In the genomic region with DNA sequence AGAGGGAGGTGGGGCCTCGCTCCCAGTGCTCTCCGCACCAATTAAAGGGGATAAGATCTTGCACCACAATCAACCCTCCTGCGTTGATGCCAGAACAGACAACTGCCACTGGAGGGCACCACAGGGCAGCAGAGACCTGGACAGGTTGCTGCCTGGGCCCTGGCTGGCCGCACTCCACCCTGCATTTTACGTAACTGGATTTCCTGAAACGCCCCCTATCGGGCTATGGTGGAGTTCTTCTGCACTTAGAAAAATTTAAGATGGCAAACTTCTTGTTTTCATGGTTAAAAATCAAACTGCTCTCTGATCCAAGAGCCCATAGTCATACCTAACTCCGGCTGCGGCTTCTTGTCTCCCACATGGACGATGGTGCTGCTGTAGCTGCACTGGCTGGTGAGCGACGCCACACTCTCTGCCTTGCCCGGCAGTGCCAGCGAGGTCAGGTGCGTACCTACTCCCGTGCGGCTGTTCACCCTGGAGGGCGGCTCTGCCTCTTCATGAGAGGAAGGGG, we compare ENCODE assay signal across 1 cellular context.
TF ChIP-seq lines count a peak whose summit lies in the region.

No MANE protein-coding gene starts in this region.

TF ChIP-seq in HepG2, 621 proteins besides CTCF, POLR2A, EP300 and RAD21 (continued from another document and continues in another):
- TF ChIP-seq, protein P1, sequence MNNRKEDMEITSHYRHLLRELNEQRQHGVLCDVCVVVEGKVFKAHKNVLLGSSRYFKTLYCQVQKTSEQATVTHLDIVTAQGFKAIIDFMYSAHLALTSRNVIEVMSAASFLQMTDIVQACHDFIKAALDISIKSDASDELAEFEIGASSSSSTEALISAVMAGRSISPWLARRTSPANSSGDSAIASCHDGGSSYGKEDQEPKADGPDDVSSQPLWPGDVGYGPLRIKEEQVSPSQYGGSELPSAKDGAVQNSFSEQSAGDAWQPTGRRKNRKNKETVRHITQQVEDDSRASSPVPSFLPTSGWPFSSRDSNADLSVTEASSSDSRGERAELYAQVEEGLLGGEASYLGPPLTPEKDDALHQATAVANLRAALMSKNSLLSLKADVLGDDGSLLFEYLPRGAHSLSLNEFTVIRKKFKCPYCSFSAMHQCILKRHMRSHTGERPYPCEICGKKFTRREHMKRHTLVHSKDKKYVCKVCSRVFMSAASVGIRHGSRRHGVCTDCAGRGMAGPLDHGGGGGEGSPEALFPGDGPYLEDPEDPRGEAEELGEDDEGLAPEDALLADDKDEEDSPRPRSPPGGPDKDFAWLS (CRISPR knock-in tag; IDR thresholded peaks at IDR 0.05; ENCODE audit: borderline replicate concordance) = no peak
- TF ChIP-seq SIX4 (CRISPR knock-in tag; IDR thresholded peaks at IDR 0.05) (peak; percentile 65; the same call in 1 of the 2 replicates), CBFB (CRISPR knock-in tag; IDR thresholded peaks at IDR 0.05) (0 out of 2 replicates have a peak, but pooled peaks have one; percentile 38), ZBTB42 (CRISPR knock-in tag; IDR thresholded peaks at IDR 0.05) (no peak), ZFYVE20 (CRISPR knock-in tag; IDR thresholded peaks at IDR 0.05; ENCODE audit: borderline replicate concordance, low read depth) (no peak), STAT5B (CRISPR knock-in tag; IDR thresholded peaks at IDR 0.05) (no peak), ZNF343 (CRISPR knock-in tag; IDR thresholded peaks at IDR 0.05) (no peak), FOXJ3 (CRISPR knock-in tag; IDR thresholded peaks at IDR 0.05; ENCODE audit: borderline replicate concordance) (0 out of 2 replicates have a peak, but pooled peaks have one; percentile 34), JUN (CRISPR knock-in tag; IDR thresholded peaks at IDR 0.05) (no peak), ZMYM4 (CRISPR knock-in tag; IDR thresholded peaks at IDR 0.05) (peak; percentile 73), PITX1 (CRISPR knock-in tag; IDR thresholded peaks at IDR 0.05) (peak; percentile 60; the same call in 1 of the 2 replicates), SMAD1 (CRISPR knock-in tag; IDR thresholded peaks at IDR 0.05; ENCODE audit: borderline replicate concordance, low read depth) (no peak), MED13 (CRISPR knock-in tag; IDR thresholded peaks at IDR 0.05) (no peak), HNRNPK (IDR thresholded peaks at IDR 0.05; ENCODE audit: low read depth, low read length, poor library complexity, severe bottlenecking) (no peak), HIVEP1 (CRISPR knock-in tag; IDR thresholded peaks at IDR 0.05) (no peak; the same call in 1 of the 2 replicates), KDM5B (CRISPR knock-in tag; IDR thresholded peaks at IDR 0.05; ENCODE audit: borderline replicate concordance) (peak; percentile 60; the same call in 1 of the 2 replicates), ZNF766 (CRISPR knock-in tag; IDR thresholded peaks at IDR 0.05; ENCODE audit: borderline replicate concordance) (no peak), ZSCAN9 (CRISPR knock-in tag; IDR thresholded peaks at IDR 0.05; ENCODE audit: borderline replicate concordance) (peak; percentile 90), RCOR2 (CRISPR knock-in tag; IDR thresholded peaks at IDR 0.05) (peak; percentile 53; the same call in 1 of the 2 replicates), ZNF446 (CRISPR knock-in tag; IDR thresholded peaks at IDR 0.05) (no peak), KAT7 (CRISPR knock-in tag; IDR thresholded peaks at IDR 0.05; ENCODE audit: borderline replicate concordance) (0 out of 2 replicates have a peak, but pooled peaks have one; percentile 59), YEATS2 (CRISPR knock-in tag; IDR thresholded peaks at IDR 0.05; ENCODE audit: borderline replicate concordance) (peak; percentile 71; the same call in 1 of the 2 replicates), CBX2 (IDR thresholded peaks at IDR 0.05; ENCODE audit: low read depth, low read length) (no peak), CBX2 (CRISPR knock-in tag; IDR thresholded peaks at IDR 0.05; ENCODE audit: low read depth) (no peak), RXRA (CRISPR knock-in tag; IDR thresholded peaks at IDR 0.05) (peak; percentile 81), TARDBP (CRISPR knock-in tag; IDR thresholded peaks at IDR 0.05) (peak; percentile 67; the same call in 1 of the 2 replicates), POLR2AphosphoS5 (IDR thresholded peaks at IDR 0.05; ENCODE audit: low read depth, low read length) (no peak), REL (CRISPR knock-in tag; conservative IDR thresholded peaks at IDR 0.05) (no peak), RAD51 (IDR thresholded peaks at IDR 0.05; ENCODE audit: borderline replicate concordance) (no peak), ZZZ3 (CRISPR knock-in tag; IDR thresholded peaks at IDR 0.05; ENCODE audit: borderline replicate concordance) (no peak), KMT2A (CRISPR knock-in tag; IDR thresholded peaks at IDR 0.05) (peak; percentile 69)
- TF ChIP-seq, protein P2, sequence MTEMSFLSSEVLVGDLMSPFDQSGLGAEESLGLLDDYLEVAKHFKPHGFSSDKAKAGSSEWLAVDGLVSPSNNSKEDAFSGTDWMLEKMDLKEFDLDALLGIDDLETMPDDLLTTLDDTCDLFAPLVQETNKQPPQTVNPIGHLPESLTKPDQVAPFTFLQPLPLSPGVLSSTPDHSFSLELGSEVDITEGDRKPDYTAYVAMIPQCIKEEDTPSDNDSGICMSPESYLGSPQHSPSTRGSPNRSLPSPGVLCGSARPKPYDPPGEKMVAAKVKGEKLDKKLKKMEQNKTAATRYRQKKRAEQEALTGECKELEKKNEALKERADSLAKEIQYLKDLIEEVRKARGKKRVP (CRISPR knock-in tag; IDR thresholded peaks at IDR 0.05) = peak in 1 of 2 experiments; percentile 33; a peak in 1 of 4 replicates
- TF ChIP-seq, protein P3, sequence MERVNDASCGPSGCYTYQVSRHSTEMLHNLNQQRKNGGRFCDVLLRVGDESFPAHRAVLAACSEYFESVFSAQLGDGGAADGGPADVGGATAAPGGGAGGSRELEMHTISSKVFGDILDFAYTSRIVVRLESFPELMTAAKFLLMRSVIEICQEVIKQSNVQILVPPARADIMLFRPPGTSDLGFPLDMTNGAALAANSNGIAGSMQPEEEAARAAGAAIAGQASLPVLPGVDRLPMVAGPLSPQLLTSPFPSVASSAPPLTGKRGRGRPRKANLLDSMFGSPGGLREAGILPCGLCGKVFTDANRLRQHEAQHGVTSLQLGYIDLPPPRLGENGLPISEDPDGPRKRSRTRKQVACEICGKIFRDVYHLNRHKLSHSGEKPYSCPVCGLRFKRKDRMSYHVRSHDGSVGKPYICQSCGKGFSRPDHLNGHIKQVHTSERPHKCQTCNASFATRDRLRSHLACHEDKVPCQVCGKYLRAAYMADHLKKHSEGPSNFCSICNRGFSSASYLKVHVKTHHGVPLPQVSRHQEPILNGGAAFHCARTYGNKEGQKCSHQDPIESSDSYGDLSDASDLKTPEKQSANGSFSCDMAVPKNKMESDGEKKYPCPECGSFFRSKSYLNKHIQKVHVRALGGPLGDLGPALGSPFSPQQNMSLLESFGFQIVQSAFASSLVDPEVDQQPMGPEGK (CRISPR knock-in tag; IDR thresholded peaks at IDR 0.05) = peak; percentile 62; the same call in 1 of the 2 replicates
- TF ChIP-seq, protein P4, sequence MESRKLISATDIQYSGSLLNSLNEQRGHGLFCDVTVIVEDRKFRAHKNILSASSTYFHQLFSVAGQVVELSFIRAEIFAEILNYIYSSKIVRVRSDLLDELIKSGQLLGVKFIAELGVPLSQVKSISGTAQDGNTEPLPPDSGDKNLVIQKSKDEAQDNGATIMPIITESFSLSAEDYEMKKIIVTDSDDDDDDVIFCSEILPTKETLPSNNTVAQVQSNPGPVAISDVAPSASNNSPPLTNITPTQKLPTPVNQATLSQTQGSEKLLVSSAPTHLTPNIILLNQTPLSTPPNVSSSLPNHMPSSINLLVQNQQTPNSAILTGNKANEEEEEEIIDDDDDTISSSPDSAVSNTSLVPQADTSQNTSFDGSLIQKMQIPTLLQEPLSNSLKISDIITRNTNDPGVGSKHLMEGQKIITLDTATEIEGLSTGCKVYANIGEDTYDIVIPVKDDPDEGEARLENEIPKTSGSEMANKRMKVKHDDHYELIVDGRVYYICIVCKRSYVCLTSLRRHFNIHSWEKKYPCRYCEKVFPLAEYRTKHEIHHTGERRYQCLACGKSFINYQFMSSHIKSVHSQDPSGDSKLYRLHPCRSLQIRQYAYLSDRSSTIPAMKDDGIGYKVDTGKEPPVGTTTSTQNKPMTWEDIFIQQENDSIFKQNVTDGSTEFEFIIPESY (CRISPR knock-in tag; IDR thresholded peaks at IDR 0.05) = peak; percentile 86
- TF ChIP-seq, protein P5, sequence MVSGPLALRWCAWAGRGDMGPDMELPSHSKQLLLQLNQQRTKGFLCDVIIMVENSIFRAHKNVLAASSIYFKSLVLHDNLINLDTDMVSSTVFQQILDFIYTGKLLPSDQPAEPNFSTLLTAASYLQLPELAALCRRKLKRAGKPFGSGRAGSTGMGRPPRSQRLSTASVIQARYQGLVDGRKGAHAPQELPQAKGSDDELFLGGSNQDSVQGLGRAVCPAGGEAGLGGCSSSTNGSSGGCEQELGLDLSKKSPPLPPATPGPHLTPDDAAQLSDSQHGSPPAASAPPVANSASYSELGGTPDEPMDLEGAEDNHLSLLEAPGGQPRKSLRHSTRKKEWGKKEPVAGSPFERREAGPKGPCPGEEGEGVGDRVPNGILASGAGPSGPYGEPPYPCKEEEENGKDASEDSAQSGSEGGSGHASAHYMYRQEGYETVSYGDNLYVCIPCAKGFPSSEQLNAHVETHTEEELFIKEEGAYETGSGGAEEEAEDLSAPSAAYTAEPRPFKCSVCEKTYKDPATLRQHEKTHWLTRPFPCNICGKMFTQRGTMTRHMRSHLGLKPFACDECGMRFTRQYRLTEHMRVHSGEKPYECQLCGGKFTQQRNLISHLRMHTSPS (CRISPR knock-in tag; IDR thresholded peaks at IDR 0.05; ENCODE audit: low read depth) = no peak
- TF ChIP-seq, protein P6, sequence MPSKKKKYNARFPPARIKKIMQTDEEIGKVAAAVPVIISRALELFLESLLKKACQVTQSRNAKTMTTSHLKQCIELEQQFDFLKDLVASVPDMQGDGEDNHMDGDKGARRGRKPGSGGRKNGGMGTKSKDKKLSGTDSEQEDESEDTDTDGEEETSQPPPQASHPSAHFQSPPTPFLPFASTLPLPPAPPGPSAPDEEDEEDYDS (CRISPR knock-in tag; IDR thresholded peaks at IDR 0.05) = peak; percentile 56; the same call in 1 of the 2 replicates
- TF ChIP-seq, protein P7, sequence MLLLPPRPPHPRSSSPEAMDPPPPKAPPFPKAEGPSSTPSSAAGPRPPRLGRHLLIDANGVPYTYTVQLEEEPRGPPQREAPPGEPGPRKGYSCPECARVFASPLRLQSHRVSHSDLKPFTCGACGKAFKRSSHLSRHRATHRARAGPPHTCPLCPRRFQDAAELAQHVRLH (CRISPR knock-in tag; IDR thresholded peaks at IDR 0.05; ENCODE audit: borderline replicate concordance, low read depth) = peak; percentile 74; the same call in 1 of the 2 replicates
- TF ChIP-seq, protein P8, sequence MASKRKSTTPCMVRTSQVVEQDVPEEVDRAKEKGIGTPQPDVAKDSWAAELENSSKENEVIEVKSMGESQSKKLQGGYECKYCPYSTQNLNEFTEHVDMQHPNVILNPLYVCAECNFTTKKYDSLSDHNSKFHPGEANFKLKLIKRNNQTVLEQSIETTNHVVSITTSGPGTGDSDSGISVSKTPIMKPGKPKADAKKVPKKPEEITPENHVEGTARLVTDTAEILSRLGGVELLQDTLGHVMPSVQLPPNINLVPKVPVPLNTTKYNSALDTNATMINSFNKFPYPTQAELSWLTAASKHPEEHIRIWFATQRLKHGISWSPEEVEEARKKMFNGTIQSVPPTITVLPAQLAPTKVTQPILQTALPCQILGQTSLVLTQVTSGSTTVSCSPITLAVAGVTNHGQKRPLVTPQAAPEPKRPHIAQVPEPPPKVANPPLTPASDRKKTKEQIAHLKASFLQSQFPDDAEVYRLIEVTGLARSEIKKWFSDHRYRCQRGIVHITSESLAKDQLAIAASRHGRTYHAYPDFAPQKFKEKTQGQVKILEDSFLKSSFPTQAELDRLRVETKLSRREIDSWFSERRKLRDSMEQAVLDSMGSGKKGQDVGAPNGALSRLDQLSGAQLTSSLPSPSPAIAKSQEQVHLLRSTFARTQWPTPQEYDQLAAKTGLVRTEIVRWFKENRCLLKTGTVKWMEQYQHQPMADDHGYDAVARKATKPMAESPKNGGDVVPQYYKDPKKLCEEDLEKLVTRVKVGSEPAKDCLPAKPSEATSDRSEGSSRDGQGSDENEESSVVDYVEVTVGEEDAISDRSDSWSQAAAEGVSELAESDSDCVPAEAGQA (IDR thresholded peaks at IDR 0.05; ENCODE audit: low read depth) = no peak
- TF ChIP-seq, protein P8 (CRISPR knock-in tag; IDR thresholded peaks at IDR 0.05; ENCODE audit: borderline replicate concordance) = no peak
